In genomic region chrX:21741378-21741777, GRCh38 we compare ENCODE assay signal across 18 cellular contexts. TPM values are rescaled to one million over a fixed set of nuclear protein-coding genes. Genes with fewer than 3 reads are reported as not detected.
A peak's percentile ranks its signal among the peaks of the same experiment; 100 is the strongest.
DNase-seq lines count a peak whose midpoint lies in the region; TF ChIP-seq lines count a peak whose summit lies in the region.
"Had no signal": no experiment of that assay in that cellular context is flagged by ENCODE, and none has a peak within 500 bp of the region (broad histone marks: within the 10 kb centered on the region; RNA-seq: fewer than 3 reads in every experiment).

No MANE protein-coding gene starts in this region.

- peaks cover 6% of the 10 kb centered on the region for H3K27me3 Mint-ChIP-seq in glutamatergic neuron (ENCODE audit: unreplicated experiment)
- H3K27me3 Mint-ChIP-seq in CD8-positive, alpha-beta memory T cell, result peaks cover 6 to 10% of the 10 kb centered on the region in 2 donors

- H3K4me2 ChIP-seq in BLaER1, result peak overlapping the region; percentile 43

- CTCF ChIA-PET in CD8-positive, alpha-beta memory T cell (lab: Charles Lee), result no interaction called here

- no peaks in the 10 kb centered on the region for H3K36me3 ChIP-seq in BLaER1
- H3K36me3 ChIP-seq in CD8-positive, alpha-beta memory T cell (ENCODE audit: insufficient read depth, low read length), result no peaks in the 10 kb centered on the region

- H3K27ac Mint-ChIP-seq in glutamatergic neuron (ENCODE audit: unreplicated experiment), result peak overlapping the region; percentile 83
- H3K27ac Mint-ChIP-seq in CD8-positive, alpha-beta memory T cell, result no peak overlapping the region
- H3K27ac Mint-ChIP-seq: CD4-positive, CD25-positive, alpha-beta regulatory T cell; HFFc6 had no signal

- no peak overlapping the region for H3K9ac ChIP-seq in BLaER1

- peak; percentile 66 for DNase-seq in DMS 273 (lab: John Stamatoyannopoulos, UW; ENCODE audit: unreplicated experiment)
- DNase-seq in NCI-H524 (lab: John Stamatoyannopoulos, UW), result peak; percentile 55 to 71
- DNase-seq in glutamatergic neuron, result no peak
- DNase-seq in CD8-positive, alpha-beta memory T cell, result no peak
- DNase-seq in activated CD4-positive, alpha-beta T cell treated with anti-CD3 and anti-CD28 coated beads for 1 hour, result no peak
- no peak for DNase-seq in DMS53 (lab: John Stamatoyannopoulos, UW)
- DNase-seq in NCI-H1436 (lab: John Stamatoyannopoulos, UW), result no peak
- DNase-seq: ACHN; AML-193; CD4-positive, CD25-positive, alpha-beta regulatory T cell; DND-41; HFFc6; NCI-H1105; NCI-H774 had no signal

- no peaks in the 10 kb centered on the region for H3K27me3 ChIP-seq in BLaER1
- no peaks in the 10 kb centered on the region for H3K27me3 ChIP-seq in CD8-positive, alpha-beta memory T cell (ENCODE audit: insufficient read depth, low read length, poor library complexity, severe bottlenecking)

- TF ChIP-seq CTCF in glutamatergic neuron (IDR thresholded peaks at IDR 0.05; ENCODE audit: partially characterized antibody, unreplicated experiment), result no peak

- peaks cover 42% of the 10 kb centered on the region for H3K4me1 Mint-ChIP-seq in glutamatergic neuron (ENCODE audit: low read depth, unreplicated experiment)
- no peaks in the 10 kb centered on the region for H3K4me1 Mint-ChIP-seq in CD8-positive, alpha-beta memory T cell

- H3K4me3 ChIP-seq in BLaER1, result no peak overlapping the region
- no peak overlapping the region for H3K4me3 ChIP-seq in CD8-positive, alpha-beta memory T cell (ENCODE audit: low read length)
- H3K4me3 ChIP-seq: SK-N-MC had no signal

- H3K36me3 Mint-ChIP-seq in glutamatergic neuron (ENCODE audit: unreplicated experiment), result no peaks in the 10 kb centered on the region
- no peaks in the 10 kb centered on the region for H3K36me3 Mint-ChIP-seq in CD8-positive, alpha-beta memory T cell
- H3K36me3 Mint-ChIP-seq: CD4-positive, CD25-positive, alpha-beta regulatory T cell had no signal

- H3K4me1 ChIP-seq in BLaER1, result peaks cover 21% of the 10 kb centered on the region
- no peaks in the 10 kb centered on the region for H3K4me1 ChIP-seq in CD8-positive, alpha-beta memory T cell (ENCODE audit: insufficient read depth, low read length)

- H3K27ac ChIP-seq in BLaER1, result no peak overlapping the region
- no peak overlapping the region for H3K27ac ChIP-seq in CD8-positive, alpha-beta memory T cell (ENCODE audit: low read depth, low read length)
- H3K27ac ChIP-seq: SK-N-MC had no signal

- peaks cover 7% of the 10 kb centered on the region for H3K9me3 Mint-ChIP-seq in glutamatergic neuron (ENCODE audit: unreplicated experiment)
- no peaks in the 10 kb centered on the region for H3K9me3 Mint-ChIP-seq in CD8-positive, alpha-beta memory T cell
- H3K9me3 Mint-ChIP-seq: CD4-positive, CD25-positive, alpha-beta regulatory T cell; HFFc6 had no signal

- no peaks in the 10 kb centered on the region for H4K20me1 ChIP-seq in BLaER1

- no peaks in the 10 kb centered on the region for H3K9me3 ChIP-seq in BLaER1
- no peaks in the 10 kb centered on the region for H3K9me3 ChIP-seq in CD8-positive, alpha-beta memory T cell (ENCODE audit: low read length)

- H3K4me3 Mint-ChIP-seq in glutamatergic neuron (ENCODE audit: unreplicated experiment), result peak overlapping the region; percentile 59
- H3K4me3 Mint-ChIP-seq in CD8-positive, alpha-beta memory T cell, result no peak overlapping the region
- H3K4me3 Mint-ChIP-seq: CD4-positive, CD25-positive, alpha-beta regulatory T cell; HFFc6 had no signal

- POLR2A ChIA-PET in CD8-positive, alpha-beta memory T cell (lab: Charles Lee), result no interaction called here

RNA-seq across cellular contexts. Expression of gene SMPX, which starts 16.5 kb away (rescaled TPM):
- total RNA-seq in glutamatergic neuron (ENCODE audit: unreplicated experiment), result not detected
- total RNA-seq in CD8-positive, alpha-beta memory T cell, result not detected
- not detected for polyA plus RNA-seq in CD8-positive, alpha-beta memory T cell
- total RNA-seq: Calu3; CD4-positive, CD25-positive, alpha-beta regulatory T cell; HFFc6; LHCN-M2 had no signal
- polyA plus RNA-seq: CD4-positive, CD25-positive, alpha-beta regulatory T cell had no signal

Comparison
In these comparisons a context has a peak if more than half of its experiments do, and no peak if none do; other contexts are left out.
1. DNase-seq: peak in DMS 273 (single experiment) and NCI-H524 (2 of 2); none in glutamatergic neuron (single experiment), CD8-positive, alpha-beta memory T cell (0 of 5), activated CD4-positive, alpha-beta T cell treated with anti-CD3 and anti-CD28 coated beads for 1 hour (single experiment), DMS53 (single experiment) and NCI-H1436 (single experiment).